1 cellular context compared by ENCODE assay signal in genomic region chr22:24006914-24007214, GRCh38.
A peak's percentile ranks its signal among the peaks of the same experiment; 100 is the strongest.
TF ChIP-seq lines count a peak whose summit lies in the region.

No MANE protein-coding gene starts in this region.

TF ChIP-seq in K562, 482 proteins besides CTCF, POLR2A, EP300 and RAD21:
- TF ChIP-seq CTCFL (IDR thresholded peaks at IDR 0.05; ENCODE audit: borderline replicate concordance, insufficient read depth, low read depth, low read length, poor library complexity, severe bottlenecking) (no peak), BRF1 (IDR thresholded peaks at IDR 0.05; ENCODE audit: borderline replicate concordance, extremely low read depth, insufficient read length) (no peak), ZBTB17 (CRISPR knock-in tag; IDR thresholded peaks at IDR 0.05) (0 out of 2 replicates have a peak, but pooled peaks have one; percentile 7), CHD4 (IDR thresholded peaks at IDR 0.05; ENCODE audit: insufficient read depth, insufficient replicate concordance, low read depth, low read length, poor library complexity, severe bottlenecking) (no peak)
TF ChIP-seq in K562: peak in this region for 1.
